1 cellular context compared by ENCODE assay signal in the genomic region with DNA sequence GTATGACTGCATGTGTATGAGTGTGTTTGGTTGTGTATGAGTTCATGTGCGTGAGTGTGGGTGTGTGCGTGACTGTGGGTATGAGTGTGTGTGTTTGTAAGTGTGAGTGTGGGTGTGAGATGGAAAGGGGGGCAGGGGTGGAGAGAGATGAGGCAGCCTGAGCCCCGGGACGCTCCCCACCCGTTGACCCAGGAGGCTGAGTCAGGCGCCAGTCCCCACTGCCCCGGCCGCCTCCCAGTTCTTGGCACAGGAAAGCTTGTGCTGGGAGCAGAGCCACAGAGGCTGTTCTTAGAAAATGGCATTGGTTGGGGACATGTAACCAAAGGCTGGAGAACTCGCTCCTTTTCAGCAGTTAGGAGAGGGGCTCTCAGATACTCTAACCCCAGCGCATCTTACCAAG.
TF ChIP-seq lines count a peak whose summit lies in the region.

No MANE protein-coding gene starts in this region.

TF ChIP-seq in A549, 52 proteins besides CTCF, POLR2A, EP300 and RAD21 (continued from another document):
- TF ChIP-seq, protein P1, sequence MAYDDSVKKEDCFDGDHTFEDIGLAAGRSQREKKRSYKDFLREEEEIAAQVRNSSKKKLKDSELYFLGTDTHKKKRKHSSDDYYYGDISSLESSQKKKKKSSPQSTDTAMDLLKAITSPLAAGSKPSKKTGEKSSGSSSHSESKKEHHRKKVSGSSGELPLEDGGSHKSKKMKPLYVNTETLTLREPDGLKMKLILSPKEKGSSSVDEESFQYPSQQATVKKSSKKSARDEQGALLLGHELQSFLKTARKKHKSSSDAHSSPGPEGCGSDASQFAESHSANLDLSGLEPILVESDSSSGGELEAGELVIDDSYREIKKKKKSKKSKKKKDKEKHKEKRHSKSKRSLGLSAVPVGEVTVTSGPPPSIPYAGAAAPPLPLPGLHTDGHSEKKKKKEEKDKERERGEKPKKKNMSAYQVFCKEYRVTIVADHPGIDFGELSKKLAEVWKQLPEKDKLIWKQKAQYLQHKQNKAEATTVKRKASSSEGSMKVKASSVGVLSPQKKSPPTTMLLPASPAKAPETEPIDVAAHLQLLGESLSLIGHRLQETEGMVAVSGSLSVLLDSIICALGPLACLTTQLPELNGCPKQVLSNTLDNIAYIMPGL (CRISPR knock-in tag; IDR thresholded peaks at IDR 0.05; ENCODE audit: borderline replicate concordance) = no peak
- TF ChIP-seq CHD2 (IDR thresholded peaks at IDR 0.05; ENCODE audit: low read length, partially characterized antibody) (no peak), EHF (CRISPR knock-in tag; IDR thresholded peaks at IDR 0.05) (no peak), HOXB13 (CRISPR knock-in tag; IDR thresholded peaks at IDR 0.05; ENCODE audit: low read depth) (no peak), CBX8 (IDR thresholded peaks at IDR 0.05) (no peak), GATA3 (IDR thresholded peaks at IDR 0.05; ENCODE audit: borderline replicate concordance) (no peak), ZFP36 (IDR thresholded peaks at IDR 0.05; ENCODE audit: borderline replicate concordance, partially characterized antibody) (no peak), BHLHE40 (IDR thresholded peaks at IDR 0.05; ENCODE audit: low read depth, low read length) (no peak)
- TF ChIP-seq, protein P2, sequence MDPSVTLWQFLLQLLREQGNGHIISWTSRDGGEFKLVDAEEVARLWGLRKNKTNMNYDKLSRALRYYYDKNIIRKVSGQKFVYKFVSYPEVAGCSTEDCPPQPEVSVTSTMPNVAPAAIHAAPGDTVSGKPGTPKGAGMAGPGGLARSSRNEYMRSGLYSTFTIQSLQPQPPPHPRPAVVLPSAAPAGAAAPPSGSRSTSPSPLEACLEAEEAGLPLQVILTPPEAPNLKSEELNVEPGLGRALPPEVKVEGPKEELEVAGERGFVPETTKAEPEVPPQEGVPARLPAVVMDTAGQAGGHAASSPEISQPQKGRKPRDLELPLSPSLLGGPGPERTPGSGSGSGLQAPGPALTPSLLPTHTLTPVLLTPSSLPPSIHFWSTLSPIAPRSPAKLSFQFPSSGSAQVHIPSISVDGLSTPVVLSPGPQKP (IDR thresholded peaks at IDR 0.05; ENCODE audit: low read depth, low read length) = no peak
- TF ChIP-seq, protein P3, sequence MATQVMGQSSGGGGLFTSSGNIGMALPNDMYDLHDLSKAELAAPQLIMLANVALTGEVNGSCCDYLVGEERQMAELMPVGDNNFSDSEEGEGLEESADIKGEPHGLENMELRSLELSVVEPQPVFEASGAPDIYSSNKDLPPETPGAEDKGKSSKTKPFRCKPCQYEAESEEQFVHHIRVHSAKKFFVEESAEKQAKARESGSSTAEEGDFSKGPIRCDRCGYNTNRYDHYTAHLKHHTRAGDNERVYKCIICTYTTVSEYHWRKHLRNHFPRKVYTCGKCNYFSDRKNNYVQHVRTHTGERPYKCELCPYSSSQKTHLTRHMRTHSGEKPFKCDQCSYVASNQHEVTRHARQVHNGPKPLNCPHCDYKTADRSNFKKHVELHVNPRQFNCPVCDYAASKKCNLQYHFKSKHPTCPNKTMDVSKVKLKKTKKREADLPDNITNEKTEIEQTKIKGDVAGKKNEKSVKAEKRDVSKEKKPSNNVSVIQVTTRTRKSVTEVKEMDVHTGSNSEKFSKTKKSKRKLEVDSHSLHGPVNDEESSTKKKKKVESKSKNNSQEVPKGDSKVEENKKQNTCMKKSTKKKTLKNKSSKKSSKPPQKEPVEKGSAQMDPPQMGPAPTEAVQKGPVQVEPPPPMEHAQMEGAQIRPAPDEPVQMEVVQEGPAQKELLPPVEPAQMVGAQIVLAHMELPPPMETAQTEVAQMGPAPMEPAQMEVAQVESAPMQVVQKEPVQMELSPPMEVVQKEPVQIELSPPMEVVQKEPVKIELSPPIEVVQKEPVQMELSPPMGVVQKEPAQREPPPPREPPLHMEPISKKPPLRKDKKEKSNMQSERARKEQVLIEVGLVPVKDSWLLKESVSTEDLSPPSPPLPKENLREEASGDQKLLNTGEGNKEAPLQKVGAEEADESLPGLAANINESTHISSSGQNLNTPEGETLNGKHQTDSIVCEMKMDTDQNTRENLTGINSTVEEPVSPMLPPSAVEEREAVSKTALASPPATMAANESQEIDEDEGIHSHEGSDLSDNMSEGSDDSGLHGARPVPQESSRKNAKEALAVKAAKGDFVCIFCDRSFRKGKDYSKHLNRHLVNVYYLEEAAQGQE (IDR thresholded peaks at IDR 0.05) = no peak
- TF ChIP-seq, protein P4, sequence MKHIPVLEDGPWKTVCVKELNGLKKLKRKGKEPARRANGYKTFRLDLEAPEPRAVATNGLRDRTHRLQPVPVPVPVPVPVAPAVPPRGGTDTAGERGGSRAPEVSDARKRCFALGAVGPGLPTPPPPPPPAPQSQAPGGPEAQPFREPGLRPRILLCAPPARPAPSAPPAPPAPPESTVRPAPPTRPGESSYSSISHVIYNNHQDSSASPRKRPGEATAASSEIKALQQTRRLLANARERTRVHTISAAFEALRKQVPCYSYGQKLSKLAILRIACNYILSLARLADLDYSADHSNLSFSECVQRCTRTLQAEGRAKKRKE (CRISPR knock-in tag; IDR thresholded peaks at IDR 0.05; ENCODE audit: low read depth) = no peak
TF ChIP-seq in A549: peak in this region for 0.
